8 cellular contexts compared by ENCODE assay signal in genomic region chr2:8525582-8526402, GRCh38.
DNase-seq lines count a peak whose midpoint lies in the region; ATAC-seq, FAIRE-seq and TF ChIP-seq lines count a peak whose summit lies in the region.

No MANE protein-coding gene starts in this region.

- no peaks in the 10 kb centered on the region for H4K20me1 ChIP-seq in HepG2 (ENCODE audit: insufficient read depth, low read length)

- no peaks in the 10 kb centered on the region for H3K79me2 ChIP-seq in HepG2 (ENCODE audit: insufficient read depth, low read length)

- in situ Hi-C loops in T47D (cut with HindIII; ENCODE audit: low pct_unique_long_range_greater_than_20kb, low sequenced_read_pairs) (no loop called here), HepG2 (cut with HindIII; ENCODE audit: extremely low pct_ligation_motif_present, low pct_unique_long_range_greater_than_20kb) (loop anchor here (5.0 kb wide), 1 partner anchor 162 kb away; no protein-coding TSS in a partner anchor)

- H3K27ac Mint-ChIP-seq in type B pancreatic cell, result peak overlapping the region; percentile 79

- H3K9ac ChIP-seq in HepG2 (ENCODE audit: insufficient read depth, low read depth, low read length), result peak overlapping the region; percentile 41

- TF ChIP-seq RAD21 in HepG2 (CRISPR knock-in tag; IDR thresholded peaks at IDR 0.05), result peak; percentile 99

- peaks cover 30% of the 10 kb centered on the region for H3K4me1 Mint-ChIP-seq in type B pancreatic cell (ENCODE audit: unreplicated experiment)

- H3K9me3 Mint-ChIP-seq in type B pancreatic cell, result no peaks in the 10 kb centered on the region

- TF ChIP-seq CTCF in HepG2 (CRISPR knock-in tag; IDR thresholded peaks at IDR 0.05) (peak; percentile 97), type B pancreatic cell (conservative IDR thresholded peaks at IDR 0.05) (no peak)

- H3K27me3 ChIP-seq in HepG2 (ENCODE audit: control insufficient read depth in 1 of 2, insufficient read depth in 2 of 2, low read length in 2 of 2), result peaks cover 5 to 33% of the 10 kb centered on the region in 2 experiments; a peak in 4 of 5 replicates

- CTCF ChIA-PET in HepG2 (lab: Yijun Ruan, JAX; ENCODE audit: low intra/inter-chr PET ratio, low total read pairs), result interaction anchor here (1.0 to 2.7 kb wide), 3 partner anchors 157 to 236 kb away, joined by 3 to 56 read pairs (median 4); no protein-coding TSS in a partner anchor

- H3K27me3 Mint-ChIP-seq in type B pancreatic cell, result no peaks in the 10 kb centered on the region

- H3K9me3 ChIP-seq in HepG2 (ENCODE audit: low read length), result no peaks in the 10 kb centered on the region

- ATAC-seq in GM19372 (IDR thresholded peaks at IDR 0.05; ENCODE audit: low read depth, unreplicated experiment), result peak; percentile 86
- ATAC-seq in HG03342 (IDR thresholded peaks at IDR 0.05; ENCODE audit: unreplicated experiment), result peak; percentile 69
- peak; percentile 96 for ATAC-seq in HepG2

- no peak overlapping the region for H3K4me3 Mint-ChIP-seq in type B pancreatic cell

- BruUV-seq in HepG2 (replicated peaks; lab: Mats Ljungman, UMichigan), result no TSS peak

- peak overlapping the region; percentile 57 for H2AFZ ChIP-seq in HepG2 (ENCODE audit: low read length)

- peak; percentile 11 to 67; a peak in 2 of 4 replicates for TF ChIP-seq EP300 in HepG2 (IDR thresholded peaks at IDR 0.05; ENCODE audit: low read depth in 2 of 2, low read length in 2 of 2)
- TF ChIP-seq EP300 in HepG2 (CRISPR knock-in tag; IDR thresholded peaks at IDR 0.05; ENCODE audit: borderline replicate concordance), result no peak

- no peaks in the 10 kb centered on the region for H3K36me3 Mint-ChIP-seq in type B pancreatic cell

- WGBS in HepG2 (ENCODE audit: low lambda C conversion rate), result 7% methylated on average over 14 of the region's 14 CpGs

- peak overlapping the region; percentile 26 to 64 (median 42) for H3K4me3 ChIP-seq in HepG2 (replicated peaks in 1 of 3; ENCODE audit: insufficient read depth in 1 of 3, low read depth in 2 of 3, low read length in 3 of 3)

- peak overlapping the region; percentile 94 for H3K4me2 ChIP-seq in HepG2 (ENCODE audit: low read depth, low read length)

- DNase-seq in COLO668 (lab: John Stamatoyannopoulos, UW; ENCODE audit: unreplicated experiment), result peak; percentile 99
- DNase-seq in NCI-H510A treated with DMSO at 0.1 percent for 48 hours (lab: John Stamatoyannopoulos, UW), result peak; percentile 99
- DNase-seq in T47D (ENCODE audit: low read depth in 1 of 2, low spot score in 1 of 2), result peak; percentile 39 to 85
- peak; percentile 92 for DNase-seq in HepG2 (ENCODE audit: low spot score)
- no peak for DNase-seq in type B pancreatic cell (ENCODE audit: extremely low spot score, unreplicated experiment)
- DNase-seq in stimulated activated CD4-positive, alpha-beta T cell treated with anti-CD3 and anti-CD28 coated beads, Interleukin-2, amount 100 ng/mL, for 24 hours, result no peak

- POLR2A ChIA-PET in HepG2 (lab: Yijun Ruan, JAX), result interaction anchor here (0.9 to 3.0 kb wide), 11 partner anchors 9 to 162 kb away, joined by 3 to 81 read pairs (median 4); partner anchors contain the start of gene ID2

- H3K27ac ChIP-seq in HepG2 (ENCODE audit: extremely low read length, insufficient read depth, low read length), result no peak overlapping the region

- peaks cover 38% of the 10 kb centered on the region for H3K4me1 ChIP-seq in HepG2 (ENCODE audit: insufficient read depth, low read length)

- FAIRE-seq in HepG2 (lab: Jason Lieb, UNC), result peak; percentile 98

- intact Hi-C loops in HepG2 (cut with micrococcal nuclease; ENCODE audit: unreplicated experiment), result loop anchor here (1.0 kb wide), 5 partner anchors 49 to 1098 kb away; no protein-coding TSS in a partner anchor

- TF ChIP-seq POLR2A in HepG2 (IDR thresholded peaks at IDR 0.05; ENCODE audit: insufficient read depth in 1 of 2, low read depth in 2 of 2, low read length in 2 of 2), result no peak

- H3K36me3 ChIP-seq in HepG2 (replicated peaks in 1 of 2; ENCODE audit: control insufficient read depth in 1 of 2, insufficient read depth in 2 of 2, low read length in 2 of 2), result no peaks in the 10 kb centered on the region

TF ChIP-seq in HepG2, 621 proteins besides CTCF, POLR2A, EP300 and RAD21 (continues in another document):
- TF ChIP-seq REST (IDR thresholded peaks at IDR 0.05; ENCODE audit: borderline replicate concordance in 1 of 2, low read depth in 1 of 2, low read length in 2 of 2) (no peak), ZSCAN21 (CRISPR knock-in tag; IDR thresholded peaks at IDR 0.05; ENCODE audit: borderline replicate concordance) (no peak), STAT6 (CRISPR knock-in tag; IDR thresholded peaks at IDR 0.05; ENCODE audit: borderline replicate concordance) (peak; percentile 94; the same call in 1 of the 2 replicates), ZNF7 (CRISPR knock-in tag; IDR thresholded peaks at IDR 0.05) (no peak), SRSF4 (IDR thresholded peaks at IDR 0.05; ENCODE audit: low read depth, low read length, poor library complexity, severe bottlenecking) (no peak), DRAP1 (CRISPR knock-in tag; IDR thresholded peaks at IDR 0.05) (peak; percentile 37; the same call in 1 of the 2 replicates), HIC2 (CRISPR knock-in tag; IDR thresholded peaks at IDR 0.05; ENCODE audit: low read depth) (peak; percentile 74; the same call in 1 of the 2 replicates), SKI (IDR thresholded peaks at IDR 0.05; ENCODE audit: partially characterized antibody) (peak; percentile 82), RNF2 (conservative IDR thresholded peaks at IDR 0.05; ENCODE audit: low read depth) (peak; percentile 43; the same call in 1 of the 2 replicates)

Comparison
In these comparisons a context has a peak if more than half of its experiments do, and no peak if none do; other contexts are left out.
1. DNase-seq: peak in COLO668 (single experiment), NCI-H510A treated with DMSO at 0.1 percent for 48 hours (single experiment), T47D (2 of 2) and HepG2 (single experiment); none in type B pancreatic cell (single experiment) and stimulated activated CD4-positive, alpha-beta T cell treated with anti-CD3 and anti-CD28 coated beads, Interleukin-2, amount 100 ng/mL, for 24 hours (0 of 2).
2. Peak in every context shown above with its lines, with median percentiles within 50 percentile points of each other: ATAC-seq.